Comparison of ENCODE assay signal across 29 cellular contexts in genomic region chr14:104107101-104107581, GRCh38. TPM values are rescaled to one million over a fixed set of nuclear protein-coding genes. Genes with fewer than 3 reads are reported as not detected.
DNase-seq lines count a peak whose midpoint lies in the region; ATAC-seq and TF ChIP-seq lines count a peak whose summit lies in the region.
"Had no signal": no experiment of that assay in that cellular context is flagged by ENCODE, and none has a peak within 500 bp of the region (broad histone marks: within the 10 kb centered on the region; RNA-seq: fewer than 3 reads in every experiment).

No MANE protein-coding gene starts in this region.

- no peaks in the 10 kb centered on the region for H3K9me3 Mint-ChIP-seq in activated naive CD8-positive, alpha-beta T cell treated with anti-CD3 and anti-CD28 coated beads for 36 hours
- no peaks in the 10 kb centered on the region for H3K9me3 Mint-ChIP-seq in activated naive CD8-positive, alpha-beta T cell treated with anti-CD3 and anti-CD28 coated beads, Interleukin-2, amount 50 U/mL, for 24 hours
- no peaks in the 10 kb centered on the region for H3K9me3 Mint-ChIP-seq in chondrocyte (ENCODE audit: low read depth)
- H3K9me3 Mint-ChIP-seq: activated naive CD4-positive, alpha-beta T cell treated with anti-CD3 and anti-CD28 coated beads, Interleukin-2, amount 50 U/mL, for 72 hours; activated T-cell treated with anti-CD3 and anti-CD28 coated beads, Interleukin-2, amount 50 U/mL, for 72 hours; naive thymus-derived CD8-positive, alpha-beta T cell; type B pancreatic cell had no signal

- peak; percentile 0 for DNase-seq in activated naive CD8-positive, alpha-beta T cell treated with anti-CD3 and anti-CD28 coated beads for 36 hours
- no peak for DNase-seq in activated naive CD8-positive, alpha-beta T cell treated with anti-CD3 and anti-CD28 coated beads, Interleukin-2, amount 50 U/mL, for 24 hours
- peak; percentile 81 for DNase-seq in chondrocyte (ENCODE audit: low spot score)
- DNase-seq in left lobe of liver (ENCODE audit: low spot score): peak; percentile 44
- peak; percentile 63 to 76 for DNase-seq in suprapubic skin (ENCODE audit: low spot score in 2 of 2)
- no peak for DNase-seq in NCI-H82 treated with DMSO at 0.1 percent for 48 hours (lab: John Stamatoyannopoulos, UW; ENCODE audit: unreplicated experiment)
- DNase-seq: activated CD4-positive, alpha-beta T cell treated with anti-CD3 and anti-CD28 coated beads for 48 hours; activated T-cell treated with anti-CD3 and anti-CD28 coated beads, Interleukin-2, amount 50 U/mL, for 72 hours; central memory CD4-positive, alpha-beta T cell; DMS79 treated with DMSO at 0.1 percent for 48 hours; GOT3; NCI-H1436 treated with DMSO at 0.1 percent for 48 hours; NCI-H510A; NK-92 treated with Interleukin-12 subunit alpha and Interleukin-12 subunit beta, amount 100 ng/mL, for 24 hours; stimulated activated CD8-positive, alpha-beta memory T cell treated with anti-CD3 and anti-CD28 coated beads, Interleukin-4, amount 100 ng/mL, for 48 hours had no signal

- no peak overlapping the region for H3K4me3 ChIP-seq in suprapubic skin
- H3K4me3 ChIP-seq: pancreas, sigmoid colon had no signal

- no peak overlapping the region for H3K27ac Mint-ChIP-seq in activated naive CD8-positive, alpha-beta T cell treated with anti-CD3 and anti-CD28 coated beads for 36 hours
- no peak overlapping the region for H3K27ac Mint-ChIP-seq in activated naive CD8-positive, alpha-beta T cell treated with anti-CD3 and anti-CD28 coated beads, Interleukin-2, amount 50 U/mL, for 24 hours
- H3K27ac Mint-ChIP-seq in chondrocyte (ENCODE audit: unreplicated experiment): no peak overlapping the region
- H3K27ac Mint-ChIP-seq: activated naive CD4-positive, alpha-beta T cell treated with anti-CD3 and anti-CD28 coated beads, Interleukin-2, amount 50 U/mL, for 72 hours; activated T-cell treated with anti-CD3 and anti-CD28 coated beads, Interleukin-2, amount 50 U/mL, for 72 hours; B cell; naive thymus-derived CD8-positive, alpha-beta T cell; type B pancreatic cell had no signal

- H3K36me3 Mint-ChIP-seq in activated naive CD8-positive, alpha-beta T cell treated with anti-CD3 and anti-CD28 coated beads for 36 hours: no peaks in the 10 kb centered on the region
- no peaks in the 10 kb centered on the region for H3K36me3 Mint-ChIP-seq in activated naive CD8-positive, alpha-beta T cell treated with anti-CD3 and anti-CD28 coated beads, Interleukin-2, amount 50 U/mL, for 24 hours (ENCODE audit: low read depth)
- H3K36me3 Mint-ChIP-seq in chondrocyte (ENCODE audit: low read depth): no peaks in the 10 kb centered on the region
- H3K36me3 Mint-ChIP-seq: activated naive CD4-positive, alpha-beta T cell treated with anti-CD3 and anti-CD28 coated beads, Interleukin-2, amount 50 U/mL, for 72 hours; naive thymus-derived CD8-positive, alpha-beta T cell; type B pancreatic cell had no signal

- peaks cover 4% of the 10 kb centered on the region for H3K27me3 ChIP-seq in suprapubic skin
- H3K27me3 ChIP-seq: pancreas, sigmoid colon had no signal

- H3K4me3 Mint-ChIP-seq in activated naive CD8-positive, alpha-beta T cell treated with anti-CD3 and anti-CD28 coated beads for 36 hours: no peak overlapping the region
- H3K4me3 Mint-ChIP-seq in activated naive CD8-positive, alpha-beta T cell treated with anti-CD3 and anti-CD28 coated beads, Interleukin-2, amount 50 U/mL, for 24 hours: no peak overlapping the region
- no peak overlapping the region for H3K4me3 Mint-ChIP-seq in chondrocyte (ENCODE audit: unreplicated experiment)
- H3K4me3 Mint-ChIP-seq: activated T-cell treated with anti-CD3 and anti-CD28 coated beads, Interleukin-2, amount 50 U/mL, for 72 hours; B cell; naive thymus-derived CD8-positive, alpha-beta T cell; type B pancreatic cell had no signal

- no peak for ATAC-seq in activated naive CD8-positive, alpha-beta T cell treated with anti-CD3 and anti-CD28 coated beads, Interleukin-2, amount 50 U/mL, for 24 hours
- ATAC-seq in left lobe of liver (no peak), HG02763 (IDR thresholded peaks at IDR 0.05; ENCODE audit: unreplicated experiment) (no peak), GM18502 (IDR thresholded peaks at IDR 0.05; ENCODE audit: poor library complexity, unreplicated experiment) (no peak)
- ATAC-seq: activated naive CD4-positive, alpha-beta T cell treated with anti-CD3 and anti-CD28 coated beads, Interleukin-2, amount 50 U/mL, for 72 hours; activated T-cell treated with anti-CD3 and anti-CD28 coated beads, Interleukin-2, amount 50 U/mL, for 72 hours; naive thymus-derived CD8-positive, alpha-beta T cell; pancreas had no signal

- peaks cover 85% of the 10 kb centered on the region for H3K4me1 ChIP-seq in suprapubic skin
- H3K4me1 ChIP-seq: pancreas, sigmoid colon had no signal

- TF ChIP-seq EP300 in suprapubic skin (IDR thresholded peaks at IDR 0.05): no peak

- no peaks in the 10 kb centered on the region for H3K36me3 ChIP-seq in suprapubic skin
- H3K36me3 ChIP-seq: pancreas, sigmoid colon had no signal

- no peaks in the 10 kb centered on the region for H3K4me1 Mint-ChIP-seq in activated naive CD8-positive, alpha-beta T cell treated with anti-CD3 and anti-CD28 coated beads for 36 hours
- no peaks in the 10 kb centered on the region for H3K4me1 Mint-ChIP-seq in activated naive CD8-positive, alpha-beta T cell treated with anti-CD3 and anti-CD28 coated beads, Interleukin-2, amount 50 U/mL, for 24 hours
- no peaks in the 10 kb centered on the region for H3K4me1 Mint-ChIP-seq in chondrocyte (ENCODE audit: low read depth)
- H3K4me1 Mint-ChIP-seq: B cell; naive thymus-derived CD8-positive, alpha-beta T cell had no signal

- no peaks in the 10 kb centered on the region for H3K27me3 Mint-ChIP-seq in activated naive CD8-positive, alpha-beta T cell treated with anti-CD3 and anti-CD28 coated beads for 36 hours
- H3K27me3 Mint-ChIP-seq in activated naive CD8-positive, alpha-beta T cell treated with anti-CD3 and anti-CD28 coated beads, Interleukin-2, amount 50 U/mL, for 24 hours: no peaks in the 10 kb centered on the region
- peaks cover 2% of the 10 kb centered on the region for H3K27me3 Mint-ChIP-seq in chondrocyte (ENCODE audit: low read depth)
- H3K27me3 Mint-ChIP-seq: naive thymus-derived CD8-positive, alpha-beta T cell; type B pancreatic cell had no signal

- 95% methylated on average over 11 of the region's 19 CpGs for WGBS in suprapubic skin

- TF ChIP-seq CTCF in chondrocyte (IDR thresholded peaks at IDR 0.05) (no peak), suprapubic skin (IDR thresholded peaks at IDR 0.05) (no peak)

- H3K9me3 ChIP-seq in suprapubic skin: no peaks in the 10 kb centered on the region
- H3K9me3 ChIP-seq: pancreas, sigmoid colon had no signal

- H3K27ac ChIP-seq in suprapubic skin: peak overlapping the region; percentile 81
- H3K27ac ChIP-seq: KMS-11, pancreas, sigmoid colon had no signal

- TF ChIP-seq POLR2A in suprapubic skin (IDR thresholded peaks at IDR 0.05): no peak

RNA-seq across cellular contexts. Expression of gene ASPG, which starts 21.6 kb away (rescaled TPM):
- total RNA-seq in activated naive CD8-positive, alpha-beta T cell treated with anti-CD3 and anti-CD28 coated beads for 36 hours: not detected
- not detected in 3 replicates for total RNA-seq in chondrocyte
- 282 TPM for total RNA-seq in left lobe of liver
- total RNA-seq in suprapubic skin: 10 to 100 TPM; 26.0 to 38.5 (median 28.2) TPM
- total RNA-seq: A673; activated naive CD4-positive, alpha-beta T cell treated with anti-CD3 and anti-CD28 coated beads, Interleukin-2, amount 50 U/mL, for 72 hours; astrocyte; B cell; dermis microvascular lymphatic vessel endothelial cell; endothelial cell of umbilical vein; naive thymus-derived CD8-positive, alpha-beta T cell; T-helper 1 cell treated with Interleukin-12 subunit alpha and Interleukin-12 subunit beta and Interleukin-4 antibody, amounts not matched to agents 30 ng/mL and 1 ng/mL, for 36 hours had no signal

RNA-seq across cellular contexts. Expression of gene KIF26A, which starts 31.2 kb away (rescaled TPM):
- under 1 TPM; 0.89 to 0.94 TPM for total RNA-seq in activated naive CD8-positive, alpha-beta T cell treated with anti-CD3 and anti-CD28 coated beads for 36 hours
- total RNA-seq in chondrocyte: 0.28 to 0.60 TPM (median 0.60 TPM) in 3 replicates
- total RNA-seq in left lobe of liver: 1.3 TPM
- 1 to 10 TPM; 2.1 to 6.1 (median 4.6) TPM for total RNA-seq in suprapubic skin
- total RNA-seq: B cell had no signal

Comparison
In these comparisons a context has a peak if more than half of its experiments do, and no peak if none do; other contexts are left out.
1. DNase-seq: peak in activated naive CD8-positive, alpha-beta T cell treated with anti-CD3 and anti-CD28 coated beads for 36 hours (single experiment), chondrocyte (single experiment), left lobe of liver (single experiment) and suprapubic skin (2 of 2); none in activated naive CD8-positive, alpha-beta T cell treated with anti-CD3 and anti-CD28 coated beads, Interleukin-2, amount 50 U/mL, for 24 hours (single experiment) and NCI-H82 treated with DMSO at 0.1 percent for 48 hours (single experiment).
2. RNA of gene ASPG, which starts 21.6 kb away (total RNA-seq): 282 TPM in left lobe of liver (single experiment) and 26.0 to 38.5 TPM in suprapubic skin; not detected in chondrocyte and not detected in activated naive CD8-positive, alpha-beta T cell treated with anti-CD3 and anti-CD28 coated beads for 36 hours; every median in the first group is over 10 times any median in the second.